37 cellular contexts compared by ENCODE assay signal in the genomic region with DNA sequence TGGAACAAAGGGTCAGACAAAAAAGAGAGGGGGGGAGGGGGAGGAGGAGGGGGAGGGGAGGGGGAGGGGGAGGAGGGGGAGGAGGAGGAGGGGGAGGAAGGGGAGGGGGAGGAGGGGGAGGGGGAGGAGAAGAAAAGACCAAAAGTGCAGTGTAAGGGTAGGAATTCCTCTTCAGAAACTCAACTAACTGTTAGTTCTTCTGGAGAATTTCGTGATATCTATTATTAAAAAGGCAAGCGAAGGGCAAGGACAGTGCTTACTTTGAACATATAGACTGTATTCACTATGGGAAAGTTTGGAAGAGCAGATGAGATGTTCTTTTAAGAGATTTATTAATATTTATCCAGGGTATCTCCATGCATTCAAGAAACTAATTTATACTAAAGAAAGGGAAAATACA.
A peak's percentile ranks its signal among the peaks of the same experiment; 100 is the strongest.
DNase-seq lines count a peak whose midpoint lies in the region; ATAC-seq, FAIRE-seq and TF ChIP-seq lines count a peak whose summit lies in the region.
"Had no signal": no experiment of that assay in that cellular context is flagged by ENCODE, and none has a peak within 500 bp of the region (broad histone marks: within the 10 kb centered on the region; RNA-seq: fewer than 3 reads in every experiment).

No MANE protein-coding gene starts in this region.

- no peak overlapping the region for H3K4me3 ChIP-seq in HepG2 (replicated peaks in 1 of 3; ENCODE audit: insufficient read depth in 1 of 3, low read depth in 2 of 3, low read length in 3 of 3)
- no peak overlapping the region for H3K4me3 ChIP-seq in right lobe of liver
- no peak overlapping the region for H3K4me3 ChIP-seq in GM23338
- no peak overlapping the region for H3K4me3 ChIP-seq in K562
- H3K4me3 ChIP-seq in choroid plexus epithelial cell (ENCODE audit: low read depth, low read length): no peak overlapping the region
- H3K4me3 ChIP-seq: A549; BLaER1; BLaER1 treated with 17β-estradiol and CSF1 and Interleukin-3, amounts not matched to agents 10 nM and 100 nM had no signal

- no peaks in the 10 kb centered on the region for H3K27me3 ChIP-seq in HepG2 (ENCODE audit: control insufficient read depth in 1 of 2, insufficient read depth in 2 of 2, low read length in 2 of 2)
- no peaks in the 10 kb centered on the region for H3K27me3 ChIP-seq in right lobe of liver
- no peaks in the 10 kb centered on the region for H3K27me3 ChIP-seq in GM23338 (ENCODE audit: insufficient read depth)
- H3K27me3 ChIP-seq in K562 (ENCODE audit: control insufficient read depth in 2 of 2, insufficient read depth in 2 of 2, low read length in 2 of 2): no peaks in the 10 kb centered on the region
- H3K27me3 ChIP-seq: BE2C; BLaER1; BLaER1 treated with 17β-estradiol and CSF1 and Interleukin-3, amounts not matched to agents 10 nM and 100 nM had no signal

- H3K4me2 ChIP-seq in HepG2 (ENCODE audit: low read depth, low read length) (no peak overlapping the region), GM23338 (no peak overlapping the region), K562 (ENCODE audit: insufficient read depth, low read length) (no peak overlapping the region)
- H3K4me2 ChIP-seq: A549; BLaER1; BLaER1 treated with 17β-estradiol and CSF1 and Interleukin-3, amounts not matched to agents 10 nM and 100 nM had no signal

- H3K9me3 Mint-ChIP-seq in GM23338: peaks cover 4% of the 10 kb centered on the region; the same call in 2 of the 3 replicates
- peaks cover 15% of the 10 kb centered on the region for H3K9me3 Mint-ChIP-seq in WTC11
- H3K9me3 Mint-ChIP-seq: CD14-positive monocyte; CD4-positive, alpha-beta T cell; CD8-positive, alpha-beta T cell had no signal

- no peak for DNase-seq in HepG2 (ENCODE audit: low spot score)
- no peak for DNase-seq in right lobe of liver
- DNase-seq in GM23338 (ENCODE audit: low spot score): peak; percentile 21
- DNase-seq in K562 (ENCODE audit: extremely low read depth in 1 of 4, low spot score in 3 of 4): no peak
- peak; percentile 13 for DNase-seq in choroid plexus epithelial cell (ENCODE audit: low read depth)
- DNase-seq in WTC11 (ENCODE audit: low spot score): no peak
- DNase-seq: 8988T; ACHN; AML-193; BE2C; C1 segment of cervical spinal cord; Caco-2; Calu3; CD4-positive, alpha-beta memory T cell; CD4-positive, alpha-beta T cell; CD4-positive, CD25-positive, alpha-beta regulatory T cell; CD8-positive, alpha-beta memory T cell; CD8-positive, alpha-beta T cell; COR-L47; DMS 273 treated with DMSO at 0.1 percent for 48 hours; DMS153; DMS53; DMS79; DMS79 treated with DMSO at 0.1 percent for 48 hours; DND-41; EL had no signal

- H3K4me1 Mint-ChIP-seq in GM23338: peaks cover 18% of the 10 kb centered on the region
- H3K4me1 Mint-ChIP-seq in WTC11: peaks cover 26% of the 10 kb centered on the region
- H3K4me1 Mint-ChIP-seq: B cell; CD4-positive, alpha-beta memory T cell; CD4-positive, CD25-positive, alpha-beta regulatory T cell; CD8-positive, alpha-beta memory T cell had no signal

- intact Hi-C loops in HepG2 (cut with micrococcal nuclease; ENCODE audit: unreplicated experiment): no loop called here
- intact Hi-C loops in right lobe of liver (cut with DNase I): no loop called here
- intact Hi-C loops in K562 (cut with micrococcal nuclease): no loop called here

- FAIRE-seq in HepG2 (lab: Jason Lieb, UNC): no peak
- FAIRE-seq in K562 (lab: Jason Lieb, UNC): no peak
- FAIRE-seq: A204.1, A549, D721Med had no signal

- H3K79me2 ChIP-seq in HepG2 (ENCODE audit: insufficient read depth, low read length) (no peaks in the 10 kb centered on the region), GM23338 (replicated peaks; ENCODE audit: insufficient read depth) (no peaks in the 10 kb centered on the region), K562 (ENCODE audit: control insufficient read depth, insufficient read depth, low read length) (no peaks in the 10 kb centered on the region)

- H3K9me1 ChIP-seq in K562 (ENCODE audit: control insufficient read depth, insufficient read depth, low read length): no peaks in the 10 kb centered on the region

- H3K27me3 Mint-ChIP-seq in GM23338 (ENCODE audit: insufficient read depth, low read depth, poor library complexity) (no peaks in the 10 kb centered on the region), WTC11 (ENCODE audit: low read depth) (no peaks in the 10 kb centered on the region)
- H3K27me3 Mint-ChIP-seq: B cell; CD4-positive, alpha-beta memory T cell; CD4-positive, alpha-beta T cell; CD4-positive, CD25-positive, alpha-beta regulatory T cell; CD8-positive, alpha-beta memory T cell had no signal

- no peaks in the 10 kb centered on the region for H3K9me2 ChIP-seq in GM23338 (ENCODE audit: insufficient read depth)

- no peak for TF ChIP-seq EP300 in HepG2 (IDR thresholded peaks at IDR 0.05; ENCODE audit: low read depth in 2 of 2, low read length in 2 of 2)
- TF ChIP-seq EP300 in HepG2 (CRISPR knock-in tag; IDR thresholded peaks at IDR 0.05; ENCODE audit: borderline replicate concordance): no peak
- no peak for TF ChIP-seq EP300 in K562 (IDR thresholded peaks at IDR 0.05; ENCODE audit: low read length)

- H3K4me3 Mint-ChIP-seq in GM23338: no peak overlapping the region
- H3K4me3 Mint-ChIP-seq in WTC11: no peak overlapping the region
- H3K4me3 Mint-ChIP-seq: B cell; CD14-positive monocyte; CD4-positive, alpha-beta memory T cell; CD4-positive, alpha-beta T cell; CD4-positive, CD25-positive, alpha-beta regulatory T cell; CD8-positive, alpha-beta memory T cell; CD8-positive, alpha-beta T cell had no signal

- TF ChIP-seq RAD21 in HepG2 (CRISPR knock-in tag; IDR thresholded peaks at IDR 0.05) (no peak), K562 (CRISPR knock-in tag; conservative IDR thresholded peaks at IDR 0.05 in 1 of 2, IDR thresholded peaks at IDR 0.05 in 1 of 2) (no peak)

- no peak for TF ChIP-seq CTCF in HepG2 (CRISPR knock-in tag; IDR thresholded peaks at IDR 0.05)
- TF ChIP-seq CTCF in right lobe of liver (IDR thresholded peaks at IDR 0.05): no peak
- no peak for TF ChIP-seq CTCF in GM23338 (conservative IDR thresholded peaks at IDR 0.05; ENCODE audit: low read depth in 2 of 2)
- no peak for TF ChIP-seq CTCF in K562 (IDR thresholded peaks at IDR 0.05 in 2 of 3, conservative IDR thresholded peaks at IDR 0.05 in 1 of 3; ENCODE audit: insufficient read depth in 2 of 3, low read depth in 1 of 3, low read length in 3 of 3)
- TF ChIP-seq CTCF in choroid plexus epithelial cell (conservative IDR thresholded peaks at IDR 0.05; ENCODE audit: low read depth, low read length): no peak
- TF ChIP-seq CTCF in WTC11 (IDR thresholded peaks at IDR 0.05): no peak

- ATAC-seq in HepG2: no peak
- no peak for ATAC-seq in right lobe of liver
- no peak for ATAC-seq in GM23338
- ATAC-seq in K562: no peak
- no peak for ATAC-seq in GM21390 (IDR thresholded peaks at IDR 0.05; ENCODE audit: unreplicated experiment)
- ATAC-seq in GM21528 (IDR thresholded peaks at IDR 0.05; ENCODE audit: low FRiP score, unreplicated experiment): no peak
- no peak for ATAC-seq in WTC11
- ATAC-seq: A549; CD8-positive, alpha-beta T cell had no signal

- no peaks in the 10 kb centered on the region for H3F3A ChIP-seq in GM23338 (replicated peaks; ENCODE audit: low read depth)

- no peak overlapping the region for H3K27ac Mint-ChIP-seq in GM23338
- H3K27ac Mint-ChIP-seq in WTC11: no peak overlapping the region
- H3K27ac Mint-ChIP-seq: B cell; CD14-positive monocyte; CD4-positive, alpha-beta memory T cell; CD4-positive, alpha-beta T cell; CD4-positive, CD25-positive, alpha-beta regulatory T cell; CD8-positive, alpha-beta memory T cell; CD8-positive, alpha-beta T cell had no signal

- TF ChIP-seq POLR2A in HepG2 (IDR thresholded peaks at IDR 0.05; ENCODE audit: insufficient read depth in 1 of 2, low read depth in 2 of 2, low read length in 2 of 2) (no peak), right lobe of liver (IDR thresholded peaks at IDR 0.05) (no peak), K562 (conservative IDR thresholded peaks at IDR 0.05) (no peak)

- H3K9ac ChIP-seq in HepG2 (ENCODE audit: insufficient read depth, low read depth, low read length) (no peak overlapping the region), K562 (ENCODE audit: insufficient read depth in 1 of 2, low read depth in 2 of 2, low read length in 2 of 2) (no peak overlapping the region)
- H3K9ac ChIP-seq: BLaER1; BLaER1 treated with 17β-estradiol and CSF1 and Interleukin-3, amounts not matched to agents 10 nM and 100 nM had no signal

- in situ Hi-C loops in HepG2 (cut with HindIII; ENCODE audit: extremely low pct_ligation_motif_present, low pct_unique_long_range_greater_than_20kb) (no loop called here), K562 (cut with MboI) (no loop called here)

- H3K27ac ChIP-seq in HepG2 (ENCODE audit: extremely low read length, insufficient read depth, low read length): no peak overlapping the region
- H3K27ac ChIP-seq in right lobe of liver: no peak overlapping the region
- H3K27ac ChIP-seq in GM23338 (ENCODE audit: low read depth): no peak overlapping the region
- no peak overlapping the region for H3K27ac ChIP-seq in K562 (ENCODE audit: extremely low read depth, low read depth, low read length)
- H3K27ac ChIP-seq: 22Rv1; A549; BLaER1; BLaER1 treated with 17β-estradiol and CSF1 and Interleukin-3, amounts not matched to agents 10 nM and 100 nM; C4-2B had no signal

- WGBS in HepG2 (ENCODE audit: low lambda C conversion rate): 0% methylated on average over 2 of the region's 2 CpGs
- WGBS in right lobe of liver (ENCODE audit: insufficient coverage, low coverage, low lambda C conversion rate, missing lambda C conversion rate): 39% methylated on average over 2 of the region's 2 CpGs
- 0% methylated on average over 2 of the region's 2 CpGs for WGBS in K562 (ENCODE audit: insufficient coverage, low coverage, missing lambda C conversion rate)

- POLR2A ChIA-PET in HepG2 (lab: Yijun Ruan, JAX): no interaction called here
- POLR2A ChIA-PET in K562 (lab: Yijun Ruan, JAX): no interaction called here
- POLR2A ChIA-PET in WTC11 (lab: Charles Lee): no interaction called here

- no TSS peak for BruUV-seq in HepG2 (replicated peaks; lab: Mats Ljungman, UMichigan)
- BruUV-seq in K562 (replicated peaks; lab: Mats Ljungman, UMichigan): no TSS peak

- H3K4me1 ChIP-seq in HepG2 (ENCODE audit: insufficient read depth, low read length) (no peaks in the 10 kb centered on the region), right lobe of liver (no peaks in the 10 kb centered on the region), GM23338 (ENCODE audit: insufficient read depth) (peaks cover 5% of the 10 kb centered on the region; the same call in 1 of the 2 replicates), K562 (replicated peaks in 1 of 2; ENCODE audit: control insufficient read depth in 2 of 2, insufficient read depth in 2 of 2, low read length in 2 of 2) (no peaks in the 10 kb centered on the region)
- H3K4me1 ChIP-seq: A549, BLaER1, Caco-2 had no signal

- H3K9me3 ChIP-seq in HepG2 (ENCODE audit: low read length) (no peaks in the 10 kb centered on the region), right lobe of liver (no peaks in the 10 kb centered on the region), K562 (replicated peaks; ENCODE audit: control insufficient read depth, insufficient read depth, low read depth, low read length) (no peaks in the 10 kb centered on the region; the same call in 1 of the 2 replicates)
- H3K9me3 ChIP-seq: A549; BE2C; BLaER1; BLaER1 treated with 17β-estradiol and CSF1 and Interleukin-3, amounts not matched to agents 10 nM and 100 nM; Caco-2 had no signal

- peaks cover 10% of the 10 kb centered on the region; the same call in 2 of the 3 replicates for H3K36me3 Mint-ChIP-seq in GM23338 (ENCODE audit: low read depth)
- H3K36me3 Mint-ChIP-seq in WTC11: peaks cover 7% of the 10 kb centered on the region
- H3K36me3 Mint-ChIP-seq: CD14-positive monocyte; CD4-positive, alpha-beta memory T cell; CD4-positive, CD25-positive, alpha-beta regulatory T cell; CD8-positive, alpha-beta memory T cell; CD8-positive, alpha-beta T cell had no signal

- CTCF ChIA-PET in HepG2 (lab: Yijun Ruan, JAX; ENCODE audit: low intra/inter-chr PET ratio, low total read pairs): no interaction called here
- CTCF ChIA-PET in K562 (lab: Yijun Ruan, JAX; ENCODE audit: low intra/inter-chr PET ratio): no interaction called here
- CTCF ChIA-PET in WTC11 (lab: Charles Lee): no interaction called here

- H4K20me1 ChIP-seq in HepG2 (ENCODE audit: insufficient read depth, low read length) (no peaks in the 10 kb centered on the region), GM23338 (replicated peaks; ENCODE audit: insufficient read depth) (no peaks in the 10 kb centered on the region), K562 (replicated peaks; ENCODE audit: control insufficient read depth, insufficient read depth, low read length) (no peaks in the 10 kb centered on the region)
- H4K20me1 ChIP-seq: BLaER1; BLaER1 treated with 17β-estradiol and CSF1 and Interleukin-3, amounts not matched to agents 10 nM and 100 nM had no signal

- no peak overlapping the region for H2AFZ ChIP-seq in HepG2 (ENCODE audit: low read length)
- no peak overlapping the region for H2AFZ ChIP-seq in GM23338
- no peak overlapping the region for H2AFZ ChIP-seq in K562 (ENCODE audit: low read depth, low read length)

- H3K36me3 ChIP-seq in HepG2 (replicated peaks in 1 of 2; ENCODE audit: control insufficient read depth in 1 of 2, insufficient read depth in 2 of 2, low read length in 2 of 2): no peaks in the 10 kb centered on the region
- H3K36me3 ChIP-seq in right lobe of liver: no peaks in the 10 kb centered on the region
- H3K36me3 ChIP-seq in GM23338 (ENCODE audit: insufficient read depth): no peaks in the 10 kb centered on the region
- no peaks in the 10 kb centered on the region for H3K36me3 ChIP-seq in K562 (ENCODE audit: control insufficient read depth, insufficient read depth, low read length)
- H3K36me3 ChIP-seq: BE2C; BLaER1; BLaER1 treated with 17β-estradiol and CSF1 and Interleukin-3, amounts not matched to agents 10 nM and 100 nM had no signal

Comparison
In these comparisons a context has a peak if more than half of its experiments do, and no peak if none do; other contexts are left out.
1. DNase-seq: peak in GM23338 (single experiment) and choroid plexus epithelial cell (single experiment); none in HepG2 (single experiment), right lobe of liver (0 of 3), K562 (0 of 4) and WTC11 (single experiment).